Comparison of ENCODE assay signal across 7 cellular contexts in the genomic region with DNA sequence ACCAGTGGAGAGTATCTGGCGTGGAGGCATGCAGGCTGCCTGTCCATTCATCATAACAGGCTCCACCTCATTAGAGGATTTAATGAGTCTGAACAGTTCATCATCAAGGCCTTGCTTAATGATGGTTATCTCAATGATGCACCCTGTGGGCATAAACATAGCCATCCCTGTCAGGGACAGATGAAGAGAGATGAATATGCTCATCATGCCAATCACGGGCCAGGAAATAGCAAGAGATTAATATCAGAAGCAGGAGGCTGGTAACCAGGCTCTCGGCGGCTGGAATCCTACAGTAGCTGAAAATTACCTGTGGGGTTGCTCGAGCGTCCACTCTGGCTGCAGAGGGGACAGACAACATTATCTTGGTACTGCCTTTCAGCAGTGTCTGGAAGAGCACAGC.
A peak's percentile ranks its signal among the peaks of the same experiment; 100 is the strongest.
DNase-seq lines count a peak whose midpoint lies in the region; ATAC-seq and TF ChIP-seq lines count a peak whose summit lies in the region.
"Not testable (repeated sequence)": the region's sequence is repeated elsewhere in the genome, so short reads cannot be mapped to it uniquely, and the experiment has no call there.

No MANE protein-coding gene starts in this region.

- in situ Hi-C loops in G401 (cut with HindIII; ENCODE audit: low sequenced_read_pairs), result not testable (repeated sequence)

- ATAC-seq in SK-N-SH treated with all-trans-retinoic acid at 6 μM for 48 hours, result not testable (repeated sequence)

- DNase-seq in G401 (ENCODE audit: low spot score) (peak; percentile 55), NCI-H146 (lab: John Stamatoyannopoulos, UW) (peak; percentile 61), NCI-H446 treated with DMSO at 0.1 percent for 48 hours (lab: John Stamatoyannopoulos, UW) (peak; percentile 58), SK-N-DZ (ENCODE audit: low spot score) (peak; percentile 46), cerebellum (ENCODE audit: low spot score) (peak; percentile 6), retina (peak; percentile 49)

TF ChIP-seq in SK-N-SH treated with all-trans-retinoic acid at 6 μM for 48 hours, 23 proteins besides CTCF, POLR2A, EP300 and RAD21:
- TF ChIP-seq TCF4 (CRISPR knock-in tag; IDR thresholded peaks at IDR 0.05; ENCODE audit: borderline replicate concordance) (peak; percentile 68), TSHZ2 (CRISPR knock-in tag; IDR thresholded peaks at IDR 0.05) (peak; percentile 93)

Comparison
In these comparisons a context has a peak if more than half of its experiments do, and no peak if none do; other contexts are left out.
1. DNase-seq: peak in every context shown above with its lines; median percentile 61 in NCI-H146; 58 in NCI-H446 treated with DMSO at 0.1 percent for 48 hours; 55 in G401; 49 in retina; 46 in SK-N-DZ; 6 in cerebellum.